ENCODE assay signal across 16 cellular contexts in genomic region chr1:39915499-39916129, GRCh38. TPM values are rescaled to one million over a fixed set of nuclear protein-coding genes. Genes with fewer than 3 reads are reported as not detected.
"Had no signal": no experiment of that assay in that cellular context is flagged by ENCODE, and none has a peak within 500 bp of the region (broad histone marks: within the 10 kb centered on the region; RNA-seq: fewer than 3 reads in every experiment).

No MANE protein-coding gene starts in this region.

- H3K27ac Mint-ChIP-seq: naive thymus-derived CD8-positive, alpha-beta T cell; stimulated activated effector memory CD8-positive, alpha-beta T cell treated with anti-CD3 and anti-CD28 coated beads, Interleukin-12 subunit alpha, Interleukin-12 subunit beta, amount 100 ng/mL, for 72 hours had no signal

- H3K4me3 ChIP-seq: coronary artery, hepatocyte, smooth muscle cell, tibial artery, upper lobe of right lung had no signal

- ATAC-seq: naive thymus-derived CD8-positive, alpha-beta T cell; stimulated activated effector memory CD8-positive, alpha-beta T cell treated with anti-CD3 and anti-CD28 coated beads, Interleukin-12 subunit alpha, Interleukin-12 subunit beta, amount 100 ng/mL, for 72 hours; stimulated activated naive CD8-positive, alpha-beta T cell treated with anti-CD3 and anti-CD28 coated beads, Interleukin-15, Interleukin-2, amounts not matched to agents 100 U/mL and 50 U/mL, for 24 hours; upper lobe of right lung had no signal

- H3K36me3 Mint-ChIP-seq: naive thymus-derived CD8-positive, alpha-beta T cell; stimulated activated effector memory CD8-positive, alpha-beta T cell treated with anti-CD3 and anti-CD28 coated beads, Interleukin-12 subunit alpha, Interleukin-12 subunit beta, amount 100 ng/mL, for 72 hours had no signal

- H3K4me1 Mint-ChIP-seq: naive thymus-derived CD8-positive, alpha-beta T cell; stimulated activated effector memory CD8-positive, alpha-beta T cell treated with anti-CD3 and anti-CD28 coated beads, Interleukin-12 subunit alpha, Interleukin-12 subunit beta, amount 100 ng/mL, for 72 hours had no signal

- H3K36me3 ChIP-seq: neutrophil, tibial artery, upper lobe of right lung had no signal

- H3K9me3 ChIP-seq: neutrophil, tibial artery, upper lobe of right lung had no signal

- H3K4me1 ChIP-seq: tibial artery, upper lobe of right lung had no signal

- H3K9me3 Mint-ChIP-seq: naive thymus-derived CD8-positive, alpha-beta T cell; stimulated activated effector memory CD8-positive, alpha-beta T cell treated with anti-CD3 and anti-CD28 coated beads, Interleukin-12 subunit alpha, Interleukin-12 subunit beta, amount 100 ng/mL, for 72 hours had no signal

- FAIRE-seq: kidney had no signal

- H3K4me3 Mint-ChIP-seq: naive thymus-derived CD8-positive, alpha-beta T cell; stimulated activated effector memory CD8-positive, alpha-beta T cell treated with anti-CD3 and anti-CD28 coated beads, Interleukin-12 subunit alpha, Interleukin-12 subunit beta, amount 100 ng/mL, for 72 hours had no signal

- DNase-seq: effector CD4-positive, alpha-beta T cell; foreskin melanocyte; head of caudate nucleus; kidney; mesendoderm; naive thymus-derived CD8-positive, alpha-beta T cell; stimulated activated CD4-positive, alpha-beta T cell treated with anti-CD3 and anti-CD28 coated beads, Interleukin-4, amount 100 ng/mL, for 1 hour; stimulated activated CD8-positive, alpha-beta memory T cell treated with anti-CD3 and anti-CD28 coated beads, Interleukin-4, amount 100 ng/mL, for 48 hours; stimulated activated naive CD8-positive, alpha-beta T cell treated with anti-CD3 and anti-CD28 coated beads, Interleukin-15, Interleukin-2, amounts not matched to agents 100 U/mL and 50 U/mL, for 24 hours; tibial artery; upper lobe of right lung had no signal

RNA-seq across cellular contexts. Expression of gene MYCL, which starts 13.9 kb away (rescaled TPM):
- total RNA-seq: naive thymus-derived CD8-positive, alpha-beta T cell had no signal
